ENCODE assay signal across 23 cellular contexts in genomic region chr7:99131290-99131689, GRCh38.
"Had no signal": no experiment of that assay in that cellular context is flagged by ENCODE, and none has a peak within 500 bp of the region (broad histone marks: within the 10 kb centered on the region; RNA-seq: fewer than 3 reads in every experiment).

No MANE protein-coding gene starts in this region.

- H3K9me3 ChIP-seq: esophagus muscularis mucosa, heart left ventricle, pancreas, psoas muscle, testis, upper lobe of right lung had no signal

- H3K4me3 Mint-ChIP-seq: activated CD4-positive, alpha-beta T cell treated with anti-CD3 and anti-CD28 coated beads, Interleukin-2, amount 10 ng/mL, durations not matched to agents 7 days and 5 days; activated CD8-positive, alpha-beta T cell treated with anti-CD3 and anti-CD28 coated beads for 36 hours; activated naive CD8-positive, alpha-beta T cell treated with anti-CD3 and anti-CD28 coated beads for 36 hours; mesothelial cell of epicardium; naive B cell had no signal

- H3K36me3 ChIP-seq: esophagus muscularis mucosa, heart left ventricle, pancreas, upper lobe of right lung had no signal

- DNase-seq: activated CD4-positive, alpha-beta T cell treated with anti-CD3 and anti-CD28 coated beads, Interleukin-2, amount 10 ng/mL, durations not matched to agents 7 days and 5 days; activated CD4-positive, CD25-positive, alpha-beta regulatory T cell treated with anti-CD3 and anti-CD28 coated beads, Interleukin-2, amount 50 U/mL, for 72 hours; activated CD8-positive, alpha-beta T cell treated with anti-CD3 and anti-CD28 coated beads for 36 hours; activated effector memory CD4-positive, alpha-beta T cell treated with Interleukin-2 at 50 U/mL for 16 hours; activated naive CD4-positive, alpha-beta T cell treated with Interleukin-2 at 50 U/mL for 16 hours; activated naive CD8-positive, alpha-beta T cell treated with anti-CD3 and anti-CD28 coated beads for 36 hours; central memory CD4-positive, alpha-beta T cell; foreskin keratinocyte; heart left ventricle; naive B cell; nucleus accumbens; pancreas; psoas muscle; stimulated activated CD4-positive, alpha-beta T cell treated with anti-CD3 and anti-CD28 coated beads, Interleukin-1b, Interleukin-23, amount 100 ng/mL, for 48 hours; stimulated activated naive CD4-positive, alpha-beta T cell; T-helper 1 cell; T-helper 9 cell; testis; upper lobe of right lung had no signal

- H3K36me3 Mint-ChIP-seq: mesothelial cell of epicardium, naive B cell had no signal

- H3K27me3 ChIP-seq: esophagus muscularis mucosa, foreskin keratinocyte, heart left ventricle, pancreas, testis, upper lobe of right lung had no signal

- ATAC-seq: activated CD8-positive, alpha-beta T cell treated with anti-CD3 and anti-CD28 coated beads for 36 hours; foreskin keratinocyte; heart left ventricle; pancreas; psoas muscle; upper lobe of right lung had no signal

- H3K27ac ChIP-seq: esophagus muscularis mucosa, foreskin keratinocyte, heart left ventricle, pancreas, psoas muscle, testis, upper lobe of right lung, VCaP had no signal

- H3K4me3 ChIP-seq: esophagus muscularis mucosa, heart left ventricle, pancreas, psoas muscle, smooth muscle cell, testis, upper lobe of right lung had no signal

- H3K27ac Mint-ChIP-seq: activated CD4-positive, alpha-beta T cell treated with anti-CD3 and anti-CD28 coated beads, Interleukin-2, amount 10 ng/mL, durations not matched to agents 7 days and 5 days; activated CD8-positive, alpha-beta T cell treated with anti-CD3 and anti-CD28 coated beads for 36 hours; activated naive CD8-positive, alpha-beta T cell treated with anti-CD3 and anti-CD28 coated beads for 36 hours; mesothelial cell of epicardium had no signal

- H3K27me3 Mint-ChIP-seq: activated CD4-positive, alpha-beta T cell treated with anti-CD3 and anti-CD28 coated beads, Interleukin-2, amount 10 ng/mL, durations not matched to agents 7 days and 5 days; activated CD8-positive, alpha-beta T cell treated with anti-CD3 and anti-CD28 coated beads for 36 hours; activated naive CD8-positive, alpha-beta T cell treated with anti-CD3 and anti-CD28 coated beads for 36 hours; naive B cell had no signal
